Comparison of ENCODE assay signal across 20 cellular contexts in the genomic region with DNA sequence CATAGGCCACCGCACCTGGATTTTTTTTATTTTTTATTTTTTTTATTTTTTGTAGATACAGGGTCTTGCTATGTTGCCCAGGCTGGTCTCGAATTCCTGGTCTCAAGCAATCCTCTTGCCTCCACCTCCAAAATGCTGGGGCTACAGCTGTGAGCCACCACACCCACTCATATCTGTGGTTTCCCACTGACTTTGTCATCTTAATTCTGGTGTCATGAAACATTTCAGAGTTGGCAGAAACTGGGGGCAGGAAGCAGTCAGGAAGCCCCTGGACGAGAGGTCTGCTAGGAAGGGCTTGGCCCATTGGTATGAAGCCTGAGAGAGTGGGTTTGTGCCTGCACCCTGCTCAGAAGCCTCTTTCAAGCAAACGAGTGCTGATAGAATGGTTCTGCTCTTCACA. TPM values are rescaled to one million over a fixed set of nuclear protein-coding genes. Genes with fewer than 3 reads are reported as not detected.
DNase-seq lines count a peak whose midpoint lies in the region; ATAC-seq and TF ChIP-seq lines count a peak whose summit lies in the region.
"Had no signal": no experiment of that assay in that cellular context is flagged by ENCODE, and none has a peak within 500 bp of the region (broad histone marks: within the 10 kb centered on the region; RNA-seq: fewer than 3 reads in every experiment).

No MANE protein-coding gene starts in this region.

- H2AK5ac ChIP-seq in IMR-90 (ENCODE audit: low read depth, low read length), result no peak overlapping the region

- TF ChIP-seq RAD21 in IMR-90 (IDR thresholded peaks at IDR 0.05; ENCODE audit: low read length), result no peak

- intact Hi-C loops in IMR-90 (cut with micrococcal nuclease), result no loop called here

- H2AK9ac ChIP-seq in IMR-90 (replicated peaks; ENCODE audit: low read depth, low read length, poor library complexity), result no peak overlapping the region

- H3K4me3 ChIP-seq in BLaER1 treated with 17β-estradiol and CSF1 and Interleukin-3, amounts not matched to agents 10 nM and 100 nM, result no peak overlapping the region
- H3K4me3 ChIP-seq in IMR-90 (ENCODE audit: insufficient read depth, low read depth, low read length), result no peak overlapping the region
- H3K4me3 ChIP-seq: A549 had no signal

- peaks cover 0 to 12% (median 2%) of the 10 kb centered on the region in 5 experiments for H3K9me3 Mint-ChIP-seq in brain

- H3K14ac ChIP-seq in IMR-90 (replicated peaks; ENCODE audit: low read depth, low read length), result no peak overlapping the region

- H4K5ac ChIP-seq in IMR-90 (ENCODE audit: low read depth, low read length), result no peak overlapping the region

- TF ChIP-seq POLR2A in IMR-90 (IDR thresholded peaks at IDR 0.05; ENCODE audit: low read depth, low read length) (no peak), GM18505 (IDR thresholded peaks at IDR 0.05; ENCODE audit: borderline replicate concordance, extremely low read depth, insufficient read depth, insufficient read length) (no peak)

- H3K9me3 ChIP-seq in BLaER1 treated with 17β-estradiol and CSF1 and Interleukin-3, amounts not matched to agents 10 nM and 100 nM (replicated peaks in 1 of 11), result peaks cover 0 to 13% (median 0%) of the 10 kb centered on the region in 11 experiments; a peak in 2 of 22 replicates
- no peaks in the 10 kb centered on the region; the same call in 1 of the 2 replicates for H3K9me3 ChIP-seq in IMR-90 (ENCODE audit: control insufficient read depth, insufficient read depth, low read length)
- H3K9me3 ChIP-seq: A549, BE2C had no signal

- no peaks in the 10 kb centered on the region for H3K27me3 ChIP-seq in BLaER1 treated with 17β-estradiol and CSF1 and Interleukin-3, amounts not matched to agents 10 nM and 100 nM
- peaks cover 16% of the 10 kb centered on the region for H3K27me3 ChIP-seq in IMR-90 (ENCODE audit: control insufficient read depth, insufficient read depth, low read length)
- H3K27me3 ChIP-seq: BE2C had no signal

- H3K9me1 ChIP-seq in IMR-90 (ENCODE audit: insufficient read depth, low read length), result peaks cover 2% of the 10 kb centered on the region; the same call in 1 of the 2 replicates

- POLR2A ChIA-PET in IMR-90 (lab: Charles Lee; ENCODE audit: unreplicated experiment), result no interaction called here

- DNase-seq in IMR-90, result peak; percentile 15
- DNase-seq in myocyte (ENCODE audit: low read depth), result peak; percentile 48
- no peak for DNase-seq in T1000 (lab: John Stamatoyannopoulos, UW)
- no peak for DNase-seq in SIG-M5 treated with dmso at 0.1 percent for 504 hours (lab: John Stamatoyannopoulos, UW; ENCODE audit: unreplicated experiment)
- DNase-seq: BE2C, Calu3, DMS79 treated with DMSO at 0.1 percent for 48 hours, KG1, NCI-H1048, NCI-H1417 treated with DMSO at 0.1 percent for 48 hours, NCI-H226, NCI-H510A, Right ventricle myocardium superior, RPMI8226, T-helper 1 cell had no signal

- H4K8ac ChIP-seq in IMR-90 (ENCODE audit: low read depth in 2 of 2, low read length in 2 of 2), result no peak overlapping the region

- no peak overlapping the region for H3K27ac ChIP-seq in BLaER1 treated with 17β-estradiol and CSF1 and Interleukin-3, amounts not matched to agents 10 nM and 100 nM
- no peak overlapping the region for H3K27ac ChIP-seq in IMR-90 (ENCODE audit: insufficient read depth, low read length)
- H3K27ac ChIP-seq: A549 had no signal

- H2BK15ac ChIP-seq in IMR-90 (ENCODE audit: low read depth, low read length), result no peak overlapping the region

- H3K18ac ChIP-seq in IMR-90 (ENCODE audit: low read depth, low read length), result no peak overlapping the region

- peak overlapping the region in 6 of 11 experiments; percentile 14 to 32 (median 16); a peak in 8 of 22 replicates for H3K4me2 ChIP-seq in BLaER1 treated with 17β-estradiol and CSF1 and Interleukin-3, amounts not matched to agents 10 nM and 100 nM
- H3K4me2 ChIP-seq in IMR-90 (ENCODE audit: low read depth, low read length), result no peak overlapping the region
- H3K4me2 ChIP-seq: A549 had no signal

- BruUV-seq in IMR-90 (replicated peaks; lab: Mats Ljungman, UMichigan), result no TSS peak

- TF ChIP-seq CTCF in IMR-90 (conservative IDR thresholded peaks at IDR 0.05; ENCODE audit: low read depth, low read length) (no peak), brain (conservative IDR thresholded peaks at IDR 0.05) (no peak)

- in situ Hi-C loops in IMR-90 (cut with MboI; ENCODE audit: low sequenced_read_pairs), result no loop called here

- H2BK5ac ChIP-seq in IMR-90 (ENCODE audit: low read depth, low read length, poor library complexity, severe bottlenecking), result no peak overlapping the region

- no peak overlapping the region for H3K4ac ChIP-seq in IMR-90 (ENCODE audit: low read depth, low read length)

- peak overlapping the region in 4 of 5 experiments; percentile 23 to 91 (median 62) for H3K27ac Mint-ChIP-seq in brain

- H3K4me1 Mint-ChIP-seq in brain, result peaks cover 44% of the 10 kb centered on the region

- no peak overlapping the region for H3K23ac ChIP-seq in IMR-90 (ENCODE audit: low read depth, low read length)

- peaks cover 0 to 44% (median 7%) of the 10 kb centered on the region in 10 experiments; a peak in 8 of 20 replicates for H3K4me1 ChIP-seq in BLaER1 treated with 17β-estradiol and CSF1 and Interleukin-3, amounts not matched to agents 10 nM and 100 nM
- H3K4me1 ChIP-seq in IMR-90 (ENCODE audit: control insufficient read depth, insufficient read depth, low read length), result no peaks in the 10 kb centered on the region
- H3K4me1 ChIP-seq: A549, BE2C had no signal

- dilution Hi-C loops in IMR-90 (cut with HindIII; ENCODE audit: low sequenced_read_pairs, unreplicated experiment), result no loop called here

- WGBS in IMR-90 (ENCODE audit: extremely low coverage in 2 of 2, insufficient read length in 1 of 2), 2 experiments, result 25% methylated on average over 1 of the region's 4 CpGs; no CpG with 5 or more reads in 1 of the 2 experiments

- H3K36me3 Mint-ChIP-seq in brain, result peaks cover 12% of the 10 kb centered on the region

- no peak overlapping the region for H3K56ac ChIP-seq in IMR-90 (ENCODE audit: extremely low read depth, insufficient read depth, low read length)

- no peak overlapping the region for H2AFZ ChIP-seq in IMR-90 (replicated peaks; ENCODE audit: low read length, poor library complexity)

- H2BK120ac ChIP-seq in IMR-90 (ENCODE audit: low read depth, low read length), result no peak overlapping the region

- no peaks in the 10 kb centered on the region for H3K27me3 Mint-ChIP-seq in brain

- no peak overlapping the region for H2BK20ac ChIP-seq in IMR-90 (ENCODE audit: low read depth, low read length)

- H4K91ac ChIP-seq in IMR-90 (ENCODE audit: insufficient read depth, low read depth, low read length), result no peak overlapping the region

- CTCF ChIA-PET in IMR-90 (lab: Yijun Ruan, JAX), result interaction anchor here (1.0 kb wide), 1 partner anchor 9 kb away, joined by 4 read pairs; no protein-coding TSS in a partner anchor

- ATAC-seq in IMR-90 (ENCODE audit: low read depth), result no peak
- no peak for ATAC-seq in GM18505 (IDR thresholded peaks at IDR 0.05; ENCODE audit: unreplicated experiment)
- no peak for ATAC-seq in GM21619 (IDR thresholded peaks at IDR 0.05; ENCODE audit: unreplicated experiment)
- ATAC-seq: A549 had no signal

- no peak overlapping the region for H3K9ac ChIP-seq in BLaER1 treated with 17β-estradiol and CSF1 and Interleukin-3, amounts not matched to agents 10 nM and 100 nM
- no peak overlapping the region for H3K9ac ChIP-seq in IMR-90 (ENCODE audit: low read depth, low read length)

- H4K20me1 ChIP-seq in BLaER1 treated with 17β-estradiol and CSF1 and Interleukin-3, amounts not matched to agents 10 nM and 100 nM, result no peaks in the 10 kb centered on the region; a peak in 1 of 22 replicates
- no peaks in the 10 kb centered on the region for H4K20me1 ChIP-seq in IMR-90 (ENCODE audit: insufficient read depth, low read length)

- H3K36me3 ChIP-seq in BLaER1 treated with 17β-estradiol and CSF1 and Interleukin-3, amounts not matched to agents 10 nM and 100 nM, result peaks cover 0 to 20% (median 6%) of the 10 kb centered on the region in 11 experiments; a peak in 5 of 22 replicates
- no peaks in the 10 kb centered on the region for H3K36me3 ChIP-seq in IMR-90 (ENCODE audit: control insufficient read depth, insufficient read depth, low read length)
- H3K36me3 ChIP-seq: BE2C had no signal

- no peaks in the 10 kb centered on the region for H3K79me1 ChIP-seq in IMR-90 (ENCODE audit: low read depth in 1 of 2, low read length in 2 of 2)

- H3K4me3 Mint-ChIP-seq in brain, result no peak overlapping the region

TF ChIP-seq in IMR-90, 13 proteins besides CTCF, POLR2A, EP300 and RAD21 (continues in another document):
- TF ChIP-seq, protein P1, sequence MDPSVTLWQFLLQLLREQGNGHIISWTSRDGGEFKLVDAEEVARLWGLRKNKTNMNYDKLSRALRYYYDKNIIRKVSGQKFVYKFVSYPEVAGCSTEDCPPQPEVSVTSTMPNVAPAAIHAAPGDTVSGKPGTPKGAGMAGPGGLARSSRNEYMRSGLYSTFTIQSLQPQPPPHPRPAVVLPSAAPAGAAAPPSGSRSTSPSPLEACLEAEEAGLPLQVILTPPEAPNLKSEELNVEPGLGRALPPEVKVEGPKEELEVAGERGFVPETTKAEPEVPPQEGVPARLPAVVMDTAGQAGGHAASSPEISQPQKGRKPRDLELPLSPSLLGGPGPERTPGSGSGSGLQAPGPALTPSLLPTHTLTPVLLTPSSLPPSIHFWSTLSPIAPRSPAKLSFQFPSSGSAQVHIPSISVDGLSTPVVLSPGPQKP (IDR thresholded peaks at IDR 0.05; ENCODE audit: borderline replicate concordance, low read depth, low read length), result no peak
- TF ChIP-seq, protein P2, sequence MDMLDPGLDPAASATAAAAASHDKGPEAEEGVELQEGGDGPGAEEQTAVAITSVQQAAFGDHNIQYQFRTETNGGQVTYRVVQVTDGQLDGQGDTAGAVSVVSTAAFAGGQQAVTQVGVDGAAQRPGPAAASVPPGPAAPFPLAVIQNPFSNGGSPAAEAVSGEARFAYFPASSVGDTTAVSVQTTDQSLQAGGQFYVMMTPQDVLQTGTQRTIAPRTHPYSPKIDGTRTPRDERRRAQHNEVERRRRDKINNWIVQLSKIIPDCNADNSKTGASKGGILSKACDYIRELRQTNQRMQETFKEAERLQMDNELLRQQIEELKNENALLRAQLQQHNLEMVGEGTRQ (IDR thresholded peaks at IDR 0.05; ENCODE audit: low read depth, low read length), result no peak
- no peak for TF ChIP-seq FOS (IDR thresholded peaks at IDR 0.05; ENCODE audit: low read depth, low read length)

RNA-seq across cellular contexts. Expression of gene COMMD9, which starts 49.0 kb away (rescaled TPM):
- total RNA-seq in IMR-90 (2012; rRNA removed), result 50.7 and 54.2 TPM in 2 replicates
- 58.3 and 77.1 TPM in 2 replicates for polyA plus RNA-seq in IMR-90 (2012; rRNA removed)
- polyA plus RNA-seq in IMR-90 (2012; cell fraction: cytosol; rRNA removed), result 42.1 and 51.2 TPM in 2 replicates
- 33.2 and 38.4 TPM in 2 replicates for polyA plus RNA-seq in IMR-90 (2012; cell fraction: nucleus; rRNA removed; ENCODE audit: low replicate concordance)
- polyA plus RNA-seq in brain (ENCODE audit: insufficient read depth, low read depth, low replicate concordance), result 90.2 TPM
- total RNA-seq in myocyte, result 44.2 and 64.5 TPM in 2 replicates
- 82.3 TPM for polyA plus RNA-seq in myocyte (2012)

RNA-seq across cellular contexts. Expression of gene PRR5L, which starts 55.9 kb away (rescaled TPM):
- total RNA-seq in IMR-90 (2012; rRNA removed) (3.3 and 3.6 TPM in 2 replicates), myocyte (19.8 and 20.7 TPM in 2 replicates)
- polyA plus RNA-seq in IMR-90 (2012; rRNA removed) (2.6 and 2.9 TPM in 2 replicates), brain (ENCODE audit: insufficient read depth, low read depth, low replicate concordance) (9.0 TPM)
- 2.2 and 2.3 TPM in 2 replicates for polyA plus RNA-seq in IMR-90 (2012; cell fraction: cytosol; rRNA removed)
- polyA plus RNA-seq in IMR-90 (2012; cell fraction: nucleus; rRNA removed; ENCODE audit: low replicate concordance), result 4.6 and 6.8 TPM in 2 replicates
- polyA plus RNA-seq in myocyte (2012), result 35.7 TPM

Comparison
In these comparisons a context has a peak if more than half of its experiments do, and no peak if none do; other contexts are left out.
1. DNase-seq: peak in IMR-90 (single experiment) and myocyte (single experiment); none in T1000 (single experiment) and SIG-M5 treated with dmso at 0.1 percent for 504 hours (single experiment).